10 cellular contexts compared by ENCODE assay signal in the genomic region with DNA sequence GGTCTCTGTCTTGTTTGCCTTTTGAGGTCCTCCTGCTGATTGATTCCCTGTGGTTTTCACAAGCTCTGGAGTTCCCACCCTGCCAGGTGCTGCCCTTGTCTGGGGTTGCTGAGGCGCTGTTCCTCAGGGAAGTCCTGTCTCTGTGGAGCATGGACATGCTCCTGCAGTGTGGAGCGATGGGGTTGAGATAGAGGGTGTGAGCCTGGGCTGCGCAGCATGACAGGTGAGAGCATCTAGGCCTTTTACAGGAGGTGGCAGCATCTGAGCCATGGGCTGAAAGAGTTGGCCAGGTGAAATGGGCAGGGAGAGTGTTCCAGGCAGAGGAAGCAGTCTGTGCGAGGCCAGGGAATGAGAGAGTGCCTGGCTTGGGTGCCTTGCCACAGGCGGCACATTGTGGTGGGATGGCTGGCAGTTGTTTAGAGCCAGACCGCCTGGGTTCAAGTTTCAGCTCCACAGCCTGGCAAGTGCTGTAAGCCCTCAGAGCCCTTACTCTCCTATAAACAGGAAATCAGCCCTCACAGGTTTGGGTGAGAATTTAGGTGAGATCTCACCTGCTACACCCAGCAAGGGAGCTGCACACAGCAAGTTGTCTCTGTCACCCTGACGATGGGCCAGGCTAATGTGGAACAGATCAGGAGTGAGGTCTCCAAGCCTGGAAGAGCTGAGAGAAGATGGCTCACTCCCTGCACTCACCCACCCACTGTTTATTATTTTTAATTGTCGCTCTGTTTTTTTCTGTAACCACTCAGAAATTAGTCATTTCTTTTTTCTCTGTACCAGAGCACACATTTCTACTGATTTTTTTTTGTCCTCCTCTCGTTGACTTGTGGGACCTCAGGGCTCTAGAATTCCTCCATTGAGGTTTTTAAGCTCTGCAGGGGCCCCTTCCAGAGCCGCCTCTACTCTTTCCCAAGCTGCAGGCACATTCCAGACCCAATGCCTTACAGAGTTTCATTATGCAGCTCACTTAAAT. TPM values are rescaled to one million over a fixed set of nuclear protein-coding genes. Genes with fewer than 3 reads are reported as not detected.
DNase-seq lines count a peak whose midpoint lies in the region; ATAC-seq and TF ChIP-seq lines count a peak whose summit lies in the region.
"Had no signal": no experiment of that assay in that cellular context is flagged by ENCODE, and none has a peak within 500 bp of the region (broad histone marks: within the 10 kb centered on the region; RNA-seq: fewer than 3 reads in every experiment).

No MANE protein-coding gene starts in this region.

- POLR2A ChIA-PET in A673 (lab: Charles Lee; ENCODE audit: low non-redundant PET), result no interaction called here

- BruUV-seq in A673 (replicated peaks; lab: Mats Ljungman, UMichigan), result no TSS peak

- ATAC-seq in activated T-cell treated with anti-CD3 and anti-CD28 coated beads, Interleukin-2, amount 50 U/mL, for 4 hours, result peak; percentile 11
- peak; percentile 67 for ATAC-seq in stimulated activated effector memory CD8-positive, alpha-beta T cell treated with anti-CD3 and anti-CD28 coated beads, Interleukin-12 subunit alpha, Interleukin-12 subunit beta, amount 100 ng/mL, for 72 hours

- TF ChIP-seq CTCF in A673 (conservative IDR thresholded peaks at IDR 0.05; ENCODE audit: low read depth, low read length), result no peak

- peak overlapping the region; percentile 22 for H3K27ac Mint-ChIP-seq in activated naive CD8-positive, alpha-beta T cell
- H3K27ac Mint-ChIP-seq in stimulated activated effector memory CD8-positive, alpha-beta T cell treated with anti-CD3 and anti-CD28 coated beads, Interleukin-12 subunit alpha, Interleukin-12 subunit beta, amount 100 ng/mL, for 72 hours, result peak overlapping the region; percentile 91

- no peak for DNase-seq in activated T-cell treated with anti-CD3 and anti-CD28 coated beads, Interleukin-2, amount 50 U/mL, for 4 hours
- DNase-seq in activated T-cell treated with anti-CD3 and anti-CD28 coated beads, Interleukin-2, amount 50 U/mL, for 48 hours, result no peak
- peak; percentile 88 for DNase-seq in hepatic stellate cell (ENCODE audit: low spot score)
- no peak for DNase-seq in stimulated activated effector memory CD8-positive, alpha-beta T cell treated with anti-CD3 and anti-CD28 coated beads, Interleukin-12 subunit alpha, Interleukin-12 subunit beta, amount 100 ng/mL, for 72 hours (ENCODE audit: low spot score in 2 of 2)
- no peak for DNase-seq in ACHN
- no peak for DNase-seq in A673 (ENCODE audit: low spot score)
- DNase-seq in GM19240 (ENCODE audit: insufficient read length, low spot score), result no peak
- DNase-seq: upper lobe of left lung had no signal

- H3K4me3 ChIP-seq in A673 (ENCODE audit: low read depth, low read length, poor library complexity, severe bottlenecking), result no peak overlapping the region
- H3K4me3 ChIP-seq: ascending aorta, upper lobe of left lung had no signal

- intact Hi-C loops in A673 (cut with micrococcal nuclease; ENCODE audit: unreplicated experiment), result no loop called here

- H3K9me3 Mint-ChIP-seq in activated T-cell treated with anti-CD3 and anti-CD28 coated beads, Interleukin-2, amount 50 U/mL, for 4 hours, result no peaks in the 10 kb centered on the region
- no peaks in the 10 kb centered on the region for H3K9me3 Mint-ChIP-seq in activated naive CD8-positive, alpha-beta T cell (ENCODE audit: low read depth)
- no peaks in the 10 kb centered on the region for H3K9me3 Mint-ChIP-seq in stimulated activated effector memory CD8-positive, alpha-beta T cell treated with anti-CD3 and anti-CD28 coated beads, Interleukin-12 subunit alpha, Interleukin-12 subunit beta, amount 100 ng/mL, for 72 hours

- H3K27me3 ChIP-seq in A673 (replicated peaks; ENCODE audit: insufficient read depth, low read depth, low read length, poor library complexity), result no peaks in the 10 kb centered on the region
- H3K27me3 ChIP-seq: ascending aorta, upper lobe of left lung had no signal

- H3K9me3 ChIP-seq in A673 (ENCODE audit: low read depth, low read length, poor library complexity, severe bottlenecking), result no peaks in the 10 kb centered on the region
- H3K9me3 ChIP-seq: ascending aorta, upper lobe of left lung had no signal

- H3K27me3 Mint-ChIP-seq in activated T-cell treated with anti-CD3 and anti-CD28 coated beads, Interleukin-2, amount 50 U/mL, for 4 hours (ENCODE audit: low read depth), result no peaks in the 10 kb centered on the region
- H3K27me3 Mint-ChIP-seq in activated naive CD8-positive, alpha-beta T cell, result no peaks in the 10 kb centered on the region

- H3K27ac ChIP-seq in A673 (ENCODE audit: low read depth, low read length, poor library complexity, severe bottlenecking), result no peak overlapping the region
- H3K27ac ChIP-seq: ascending aorta, upper lobe of left lung had no signal

- H3K4me3 Mint-ChIP-seq in activated T-cell treated with anti-CD3 and anti-CD28 coated beads, Interleukin-2, amount 50 U/mL, for 4 hours, result no peak overlapping the region
- H3K4me3 Mint-ChIP-seq in activated naive CD8-positive, alpha-beta T cell, result no peak overlapping the region
- no peak overlapping the region for H3K4me3 Mint-ChIP-seq in stimulated activated effector memory CD8-positive, alpha-beta T cell treated with anti-CD3 and anti-CD28 coated beads, Interleukin-12 subunit alpha, Interleukin-12 subunit beta, amount 100 ng/mL, for 72 hours

- H3K36me3 Mint-ChIP-seq in activated T-cell treated with anti-CD3 and anti-CD28 coated beads, Interleukin-2, amount 50 U/mL, for 4 hours (ENCODE audit: insufficient read depth), result peaks cover 38% of the 10 kb centered on the region
- no peaks in the 10 kb centered on the region for H3K36me3 Mint-ChIP-seq in activated naive CD8-positive, alpha-beta T cell
- H3K36me3 Mint-ChIP-seq in stimulated activated effector memory CD8-positive, alpha-beta T cell treated with anti-CD3 and anti-CD28 coated beads, Interleukin-12 subunit alpha, Interleukin-12 subunit beta, amount 100 ng/mL, for 72 hours, result peaks cover 100% of the 10 kb centered on the region

- CTCF ChIA-PET in A673 (lab: Charles Lee), result no interaction called here

- H3K4me1 ChIP-seq in A673 (ENCODE audit: insufficient read depth, low read length, poor library complexity, severe bottlenecking), result no peaks in the 10 kb centered on the region
- H3K4me1 ChIP-seq: ascending aorta, upper lobe of left lung had no signal

- H3K4me1 Mint-ChIP-seq in activated T-cell treated with anti-CD3 and anti-CD28 coated beads, Interleukin-2, amount 50 U/mL, for 4 hours (ENCODE audit: low read depth), result peaks cover 7% of the 10 kb centered on the region
- H3K4me1 Mint-ChIP-seq in activated naive CD8-positive, alpha-beta T cell (ENCODE audit: low read depth), result no peaks in the 10 kb centered on the region
- H3K4me1 Mint-ChIP-seq in stimulated activated effector memory CD8-positive, alpha-beta T cell treated with anti-CD3 and anti-CD28 coated beads, Interleukin-12 subunit alpha, Interleukin-12 subunit beta, amount 100 ng/mL, for 72 hours, result peaks cover 39% of the 10 kb centered on the region

- H3K36me3 ChIP-seq in A673 (ENCODE audit: insufficient read depth, low read length, poor library complexity, severe bottlenecking), result peaks cover 94% of the 10 kb centered on the region

- in situ Hi-C loops in ACHN (cut with HindIII; ENCODE audit: low pct_ligation_motif_present, low pct_unique_long_range_greater_than_20kb, low sequenced_read_pairs), result no loop called here

RNA-seq across cellular contexts. Expression of a gene that starts 19.6 kb away (rescaled TPM):
- 100 to 1,000 TPM; 153 to 160 (median 156) TPM for total RNA-seq in activated T-cell treated with anti-CD3 and anti-CD28 coated beads, Interleukin-2, amount 50 U/mL, for 4 hours
- 109 TPM in 2 replicates for total RNA-seq in A673 (2021)

RNA-seq across cellular contexts. Expression of a gene that starts 35.6 kb away (rescaled TPM):
- 100 to 1,000 TPM; 230 to 299 (median 241) TPM for total RNA-seq in activated T-cell treated with anti-CD3 and anti-CD28 coated beads, Interleukin-2, amount 50 U/mL, for 4 hours
- total RNA-seq in A673 (2021), result not detected in 2 replicates

Comparison
In these comparisons a context has a peak if more than half of its experiments do, and no peak if none do; other contexts are left out.
1. RNA of a gene that starts 35.6 kb away (total RNA-seq): 230 to 299 TPM in activated T-cell treated with anti-CD3 and anti-CD28 coated beads, Interleukin-2, amount 50 U/mL, for 4 hours; not detected in A673; every median in the first group is over 100 times any median in the second.